ENCODE assay signal across 11 cellular contexts in the genomic region with DNA sequence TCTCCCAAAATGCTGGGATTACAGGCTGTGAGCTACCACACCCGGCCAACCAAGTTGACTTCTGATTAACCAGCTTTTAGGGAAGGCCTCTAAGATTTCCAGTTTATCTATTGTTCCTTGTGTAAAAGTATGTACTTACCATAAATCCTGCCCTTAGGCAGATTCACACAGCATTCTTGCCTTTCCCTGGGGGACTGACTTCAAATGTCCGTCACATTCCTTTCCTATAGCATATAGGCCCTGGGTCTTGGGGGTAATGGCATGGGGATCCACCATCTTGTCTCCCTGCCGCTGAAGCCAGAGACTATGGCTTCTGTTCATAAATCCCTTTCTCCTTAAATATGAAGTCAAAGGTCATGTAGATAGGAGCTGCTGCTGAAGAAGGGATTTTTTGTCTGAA. TPM values are rescaled to one million over a fixed set of nuclear protein-coding genes. Genes with fewer than 3 reads are reported as not detected.
DNase-seq lines count a peak whose midpoint lies in the region; ATAC-seq and TF ChIP-seq lines count a peak whose summit lies in the region.
"Had no signal": no experiment of that assay in that cellular context is flagged by ENCODE, and none has a peak within 500 bp of the region (broad histone marks: within the 10 kb centered on the region; RNA-seq: fewer than 3 reads in every experiment).

No MANE protein-coding gene starts in this region.

- peaks cover 7% of the 10 kb centered on the region for H3K4me1 Mint-ChIP-seq in activated CD4-positive, alpha-beta T cell treated with anti-CD3 and anti-CD28 coated beads, Interleukin-2, amount 10 ng/mL, durations not matched to agents 24 days and 14 days
- peaks cover 18% of the 10 kb centered on the region for H3K4me1 Mint-ChIP-seq in central memory CD8-positive, alpha-beta T cell

- H2AFZ ChIP-seq in OCI-LY7 (ENCODE audit: low read length) = peak overlapping the region; percentile 84; the same call in 1 of the 2 replicates
- peak overlapping the region; percentile 98 for H2AFZ ChIP-seq in neuronal stem cell (ENCODE audit: low read length)

- H2BK120ac ChIP-seq in neuronal stem cell (ENCODE audit: low read depth, low read length) = no peak overlapping the region

- WGBS in neuronal stem cell (ENCODE audit: extremely low coverage in 2 of 2, insufficient read length in 2 of 2, insufficient replicate concordance in 1 of 2), 2 donors = no CpG with 5 or more reads among the region's 3 CpGs
- 73 to 92% (median 82%) methylated on average over 3 of the region's 3 CpGs for WGBS in stomach, 5 donors

- BruUV-seq in OCI-LY7 (replicated peaks; lab: Mats Ljungman, UMichigan) = no TSS peak

- no peak overlapping the region for H3K9ac ChIP-seq in neuronal stem cell (ENCODE audit: low read depth, low read length, poor library complexity)

- intact Hi-C loops in activated CD4-positive, alpha-beta T cell treated with anti-CD3 and anti-CD28 coated beads, Interleukin-2, amount 10 ng/mL, durations not matched to agents 24 days and 14 days (cut with micrococcal nuclease) = loop anchor here (5.0 kb wide), 1 partner anchor 125 kb away; a partner anchor contains a TSS
- intact Hi-C loops in OCI-LY7 (cut with micrococcal nuclease; ENCODE audit: unreplicated experiment) = loop anchor here (2.0 to 10.0 kb wide), 3 partner anchors 58 to 418 kb away; no protein-coding TSS in a partner anchor
- intact Hi-C loops in stomach (cut with DNase I; ENCODE audit: low total_unique reads) = loop anchor here (5.0 kb wide), 1 partner anchor 105 kb away; no protein-coding TSS in a partner anchor

- TF ChIP-seq EP300 in stomach (IDR thresholded peaks at IDR 0.05) = no peak

- H3K4me1 ChIP-seq in OCI-LY7 (ENCODE audit: insufficient read depth, low read length, poor library complexity, severe bottlenecking) (peaks cover 14% of the 10 kb centered on the region), neuronal stem cell (ENCODE audit: control insufficient read depth in 2 of 2, insufficient read depth in 1 of 2, low read depth in 1 of 2, low read length in 2 of 2) (peaks cover 2 to 4% of the 10 kb centered on the region in 2 donors), stomach (peaks cover 19 to 38% (median 33%) of the 10 kb centered on the region in 4 donors)

- H3K27ac ChIP-seq in OCI-LY7 (ENCODE audit: low read depth, low read length, poor library complexity, severe bottlenecking) = no peak overlapping the region
- H3K27ac ChIP-seq in neuronal stem cell (replicated peaks; ENCODE audit: low read length) = no peak overlapping the region
- no peak overlapping the region for H3K27ac ChIP-seq in stomach
- H3K27ac ChIP-seq: ovary had no signal

- no peak overlapping the region for H3K4me2 ChIP-seq in OCI-LY7 (ENCODE audit: low read length)
- H3K4me2 ChIP-seq in neuronal stem cell (ENCODE audit: insufficient read depth, low read length, poor library complexity, severe bottlenecking) = no peak overlapping the region

- H3K79me1 ChIP-seq in neuronal stem cell (ENCODE audit: low read depth, low read length) = peaks cover 1% of the 10 kb centered on the region

- no peaks in the 10 kb centered on the region for H3K27me3 ChIP-seq in neuronal stem cell (ENCODE audit: control insufficient read depth in 3 of 3, insufficient read depth in 3 of 3, low read depth in 1 of 3, low read length in 3 of 3)
- peaks cover 0 to 7% (median 0%) of the 10 kb centered on the region in 3 donors for H3K27me3 ChIP-seq in stomach
- H3K27me3 ChIP-seq: ovary had no signal

- no peak for ATAC-seq in central memory CD8-positive, alpha-beta T cell (replicated peaks; ENCODE audit: extremely low read depth, poor library complexity, severe bottlenecking)
- no peak for ATAC-seq in GM18511 (IDR thresholded peaks at IDR 0.05; ENCODE audit: unreplicated experiment)

- TF ChIP-seq CTCF in OCI-LY7 (conservative IDR thresholded peaks at IDR 0.05; ENCODE audit: low read length) (no peak), stomach (IDR thresholded peaks at IDR 0.05) (no peak)

- H3K14ac ChIP-seq in neuronal stem cell (ENCODE audit: low read length) = no peak overlapping the region

- H3K9me3 ChIP-seq in OCI-LY7 (ENCODE audit: low read length) (0 out of 2 replicates have a peak, but pooled peaks cover 10% of the 10 kb centered on the region), neuronal stem cell (replicated peaks in 1 of 2; ENCODE audit: control insufficient read depth in 2 of 2, insufficient read depth in 1 of 2, low read depth in 1 of 2, low read length in 2 of 2) (no peaks in the 10 kb centered on the region), stomach (no peaks in the 10 kb centered on the region)
- H3K9me3 ChIP-seq: lower lobe of right lung, ovary had no signal

- POLR2A ChIA-PET in OCI-LY7 (lab: Charles Lee) = no interaction called here

- no peak overlapping the region for H4K91ac ChIP-seq in neuronal stem cell (ENCODE audit: low read depth, low read length, poor library complexity)

- no peak for DNase-seq in activated CD4-positive, alpha-beta T cell treated with anti-CD3 and anti-CD28 coated beads, Interleukin-2, amount 10 ng/mL, durations not matched to agents 24 days and 14 days
- no peak for DNase-seq in activated CD4-positive, alpha-beta T cell treated with anti-CD3 and anti-CD28 coated beads for 48 hours
- DNase-seq in OCI-LY7 (ENCODE audit: low spot score) (no peak), neuronal stem cell (ENCODE audit: low spot score) (no peak), stomach (no peak)
- DNase-seq in central memory CD8-positive, alpha-beta T cell (ENCODE audit: low spot score in 2 of 2) = no peak
- DNase-seq in stimulated activated CD4-positive, alpha-beta T cell treated with anti-CD3 and anti-CD28 coated beads, Interleukin-4, amount 100 ng/mL, for 4 hours = no peak
- DNase-seq: COR-L47, lower lobe of right lung, ovary had no signal

- H2BK15ac ChIP-seq in neuronal stem cell (ENCODE audit: low read length) = no peak overlapping the region

- H4K8ac ChIP-seq in neuronal stem cell (ENCODE audit: low read depth, low read length) = no peak overlapping the region

- H3K4me3 ChIP-seq in OCI-LY7 (ENCODE audit: low read depth, low read length, poor library complexity, severe bottlenecking) (no peak overlapping the region), neuronal stem cell (ENCODE audit: low read length in 2 of 2) (no peak overlapping the region), stomach (no peak overlapping the region)

- no peaks in the 10 kb centered on the region for H3K79me2 ChIP-seq in OCI-LY7 (ENCODE audit: insufficient read depth, low read depth, low read length)

- H3K4ac ChIP-seq in neuronal stem cell (ENCODE audit: low read length) = no peak overlapping the region

- H2AK5ac ChIP-seq in neuronal stem cell (ENCODE audit: low read depth, low read length) = no peak overlapping the region

- no peak overlapping the region for H3K27ac Mint-ChIP-seq in activated CD4-positive, alpha-beta T cell treated with anti-CD3 and anti-CD28 coated beads, Interleukin-2, amount 10 ng/mL, durations not matched to agents 24 days and 14 days
- H3K27ac Mint-ChIP-seq in central memory CD8-positive, alpha-beta T cell (ENCODE audit: low read depth) = no peak overlapping the region

- H3K18ac ChIP-seq in neuronal stem cell (ENCODE audit: low read length) = no peak overlapping the region

- H2BK5ac ChIP-seq in neuronal stem cell (ENCODE audit: low read length) = no peak overlapping the region

- no peaks in the 10 kb centered on the region for H4K20me1 ChIP-seq in OCI-LY7 (ENCODE audit: insufficient read depth, low read length)

- no peak overlapping the region for H3K23ac ChIP-seq in neuronal stem cell (ENCODE audit: low read depth, low read length, poor library complexity)

- CTCF ChIA-PET in OCI-LY7 (lab: Charles Lee; ENCODE audit: unreplicated experiment) = no interaction called here

- H3K9me3 Mint-ChIP-seq in activated CD4-positive, alpha-beta T cell treated with anti-CD3 and anti-CD28 coated beads, Interleukin-2, amount 10 ng/mL, durations not matched to agents 24 days and 14 days = no peaks in the 10 kb centered on the region
- H3K9me3 Mint-ChIP-seq in central memory CD8-positive, alpha-beta T cell = no peaks in the 10 kb centered on the region

- peak overlapping the region; percentile 70 for H3K4me3 Mint-ChIP-seq in activated CD4-positive, alpha-beta T cell treated with anti-CD3 and anti-CD28 coated beads, Interleukin-2, amount 10 ng/mL, durations not matched to agents 24 days and 14 days
- peak overlapping the region; percentile 88 for H3K4me3 Mint-ChIP-seq in central memory CD8-positive, alpha-beta T cell

- H3K9me2 ChIP-seq in OCI-LY7 (ENCODE audit: insufficient read depth, low read length) = no peaks in the 10 kb centered on the region

- H3K36me3 ChIP-seq in OCI-LY7 (ENCODE audit: insufficient read depth, low read length) (no peaks in the 10 kb centered on the region), neuronal stem cell (replicated peaks in 1 of 2; ENCODE audit: control insufficient read depth in 2 of 2, insufficient read depth in 2 of 2, low read length in 2 of 2) (no peaks in the 10 kb centered on the region), stomach (peaks cover 0 to 12% (median 8%) of the 10 kb centered on the region in 4 donors)
- H3K36me3 ChIP-seq: ovary had no signal

- H2BK12ac ChIP-seq in neuronal stem cell (ENCODE audit: low read length) = no peak overlapping the region

- no peak for TF ChIP-seq POLR2A in stomach (IDR thresholded peaks at IDR 0.05)

- peaks cover 15% of the 10 kb centered on the region for H3K27me3 Mint-ChIP-seq in activated CD4-positive, alpha-beta T cell treated with anti-CD3 and anti-CD28 coated beads, Interleukin-2, amount 10 ng/mL, durations not matched to agents 24 days and 14 days
- no peaks in the 10 kb centered on the region for H3K27me3 Mint-ChIP-seq in central memory CD8-positive, alpha-beta T cell

- no peaks in the 10 kb centered on the region for H3K36me3 Mint-ChIP-seq in activated CD4-positive, alpha-beta T cell treated with anti-CD3 and anti-CD28 coated beads, Interleukin-2, amount 10 ng/mL, durations not matched to agents 24 days and 14 days (ENCODE audit: low read depth)
- H3K36me3 Mint-ChIP-seq in central memory CD8-positive, alpha-beta T cell (ENCODE audit: insufficient read depth) = peaks cover 9% of the 10 kb centered on the region

RNA-seq across cellular contexts. Expression of a gene that starts 0.9 kb away (rescaled TPM):
- total RNA-seq in activated CD4-positive, alpha-beta T cell treated with anti-CD3 and anti-CD28 coated beads, Interleukin-2, amount 10 ng/mL, durations not matched to agents 24 days and 14 days = 2.0 and 2.4 TPM in 2 replicates
- 8.2 and 8.9 TPM in 2 replicates for total RNA-seq in OCI-LY7 (2014; rRNA removed; shearing (Covaris generic))
- 13.4 and 15.7 TPM in 2 replicates for total RNA-seq in OCI-LY7 (2022)
- 22.0 TPM for polyA plus RNA-seq in neuronal stem cell (2013, experiment 1 of 2)
- 19.8 TPM for polyA plus RNA-seq in neuronal stem cell (2013, experiment 2 of 2)
- 100 to 1,000 TPM in 1 of 5 donors, 10 to 100 TPM in 4; 21.0 to 169 (median 42.4) TPM for total RNA-seq in stomach
- 10 to 100 TPM; 53.2 to 74.1 (median 69.9) TPM for polyA plus RNA-seq in stomach

RNA-seq across cellular contexts. Expression of a gene that starts 28.8 kb away (rescaled TPM):
- 170 and 177 TPM in 2 replicates for total RNA-seq in activated CD4-positive, alpha-beta T cell treated with anti-CD3 and anti-CD28 coated beads, Interleukin-2, amount 10 ng/mL, durations not matched to agents 24 days and 14 days
- total RNA-seq in OCI-LY7 (2014; rRNA removed; shearing (Covaris generic)) = 95.1 and 111 TPM in 2 replicates
- total RNA-seq in OCI-LY7 (2022) = 136 and 148 TPM in 2 replicates
- 115 TPM for polyA plus RNA-seq in neuronal stem cell (2013, experiment 1 of 2)
- polyA plus RNA-seq in neuronal stem cell (2013, experiment 2 of 2) = 115 TPM
- total RNA-seq in stomach = 100 to 1,000 TPM in 2 of 5 donors, 10 to 100 TPM in 3; 38.5 to 227 (median 88.1) TPM
- 100 to 1,000 TPM in 2 of 3 donors, 10 to 100 TPM in 1; 84.6 to 119 (median 117) TPM for polyA plus RNA-seq in stomach

RNA-seq across cellular contexts. Expression of a gene that starts 43.5 kb away (rescaled TPM):
- not detected in 2 replicates for total RNA-seq in activated CD4-positive, alpha-beta T cell treated with anti-CD3 and anti-CD28 coated beads, Interleukin-2, amount 10 ng/mL, durations not matched to agents 24 days and 14 days
- total RNA-seq in OCI-LY7 (2014; rRNA removed; shearing (Covaris generic)) = not detected in 2 replicates
- not detected in 2 replicates for total RNA-seq in OCI-LY7 (2022)
- polyA plus RNA-seq in neuronal stem cell (2013, experiment 1 of 2) = 0.29 TPM
- polyA plus RNA-seq in neuronal stem cell (2013, experiment 2 of 2) = 0.36 TPM
- total RNA-seq in stomach = 1 to 10 TPM in 1 of 5 donors, not detected in 4; 1.3 TPM
- polyA plus RNA-seq in stomach = 1 to 10 TPM in 2 of 3 donors, not detected in 1; 6.0 to 8.4 TPM
